8 cellular contexts compared by ENCODE assay signal in genomic region chr5:160757194-160757593, GRCh38.
"Had no signal": no experiment of that assay in that cellular context is flagged by ENCODE, and none has a peak within 500 bp of the region (broad histone marks: within the 10 kb centered on the region; RNA-seq: fewer than 3 reads in every experiment).

No MANE protein-coding gene starts in this region.

- H3K36me3 ChIP-seq: HAP-1 had no signal

- FAIRE-seq: HepG2 had no signal

- ATAC-seq: HCT116, HepG2 had no signal

- H3K4me1 ChIP-seq: HAP-1 had no signal

- DNase-seq: GM23248, GOT3, H7, HFFc6 had no signal

- H3K4me3 ChIP-seq: GM23248, HAP-1 had no signal

- H3K27ac ChIP-seq: GM23248, HL-60 had no signal

- H3K9me3 ChIP-seq: HAP-1 had no signal
